In the genomic region with DNA sequence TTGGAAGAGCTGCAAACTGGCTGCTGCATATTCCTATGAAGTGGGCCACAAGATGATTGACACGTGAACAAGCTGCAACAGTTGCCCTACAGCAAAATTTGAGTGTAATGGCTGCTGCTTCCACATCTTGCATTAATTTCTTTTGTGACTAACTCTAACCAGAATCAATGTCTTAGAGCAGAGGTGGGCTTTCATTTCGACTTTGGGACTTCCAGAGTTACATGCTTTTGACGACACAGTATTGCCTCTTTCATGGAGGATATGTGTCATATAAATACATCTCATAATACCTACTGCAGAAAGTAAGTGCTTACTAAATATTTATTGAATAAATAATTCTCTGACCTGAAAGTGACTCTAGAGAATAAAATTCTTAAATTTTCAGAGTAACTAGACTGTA, we compare ENCODE assay signal across 23 cellular contexts.
DNase-seq lines count a peak whose midpoint lies in the region; ATAC-seq and TF ChIP-seq lines count a peak whose summit lies in the region.
"Had no signal": no experiment of that assay in that cellular context is flagged by ENCODE, and none has a peak within 500 bp of the region (broad histone marks: within the 10 kb centered on the region; RNA-seq: fewer than 3 reads in every experiment).

No MANE protein-coding gene starts in this region.

- H3K79me2 ChIP-seq in mammary epithelial cell (ENCODE audit: insufficient read depth, low read length), result no peaks in the 10 kb centered on the region

- no peaks in the 10 kb centered on the region for H3K27me3 Mint-ChIP-seq in activated CD8-positive, alpha-beta T cell treated with anti-CD3 and anti-CD28 coated beads for 36 hours
- no peaks in the 10 kb centered on the region for H3K27me3 Mint-ChIP-seq in activated CD8-positive, alpha-beta T cell treated with anti-CD3 and anti-CD28 coated beads, Interleukin-2, amount 10 ng/mL, durations not matched to agents 7 days and 5 days (ENCODE audit: low read depth)
- H3K27me3 Mint-ChIP-seq in activated T-cell treated with anti-CD3 and anti-CD28 coated beads, Interleukin-2, amount 50 U/mL, for 72 hours (ENCODE audit: low read depth), result no peaks in the 10 kb centered on the region
- H3K27me3 Mint-ChIP-seq in MCF 10A (ENCODE audit: insufficient read depth, unreplicated experiment), result no peaks in the 10 kb centered on the region
- H3K27me3 Mint-ChIP-seq: CD4-positive, alpha-beta T cell had no signal

- POLR2A ChIA-PET in activated CD8-positive, alpha-beta T cell treated with anti-CD3 and anti-CD28 coated beads for 36 hours (lab: Charles Lee), result interaction anchor here (1.0 kb wide), 1 partner anchor 16 kb away, joined by 4 read pairs; no protein-coding TSS in a partner anchor
- POLR2A ChIA-PET in activated CD8-positive, alpha-beta T cell treated with anti-CD3 and anti-CD28 coated beads, Interleukin-2, amount 10 ng/mL, durations not matched to agents 7 days and 5 days (lab: Charles Lee), result no interaction called here
- POLR2A ChIA-PET in MCF 10A (lab: Yijun Ruan, JAX), result no interaction called here

- no peaks in the 10 kb centered on the region for H3K9me3 Mint-ChIP-seq in activated CD8-positive, alpha-beta T cell treated with anti-CD3 and anti-CD28 coated beads for 36 hours
- H3K9me3 Mint-ChIP-seq in activated CD8-positive, alpha-beta T cell treated with anti-CD3 and anti-CD28 coated beads, Interleukin-2, amount 10 ng/mL, durations not matched to agents 7 days and 5 days (ENCODE audit: insufficient read depth), result no peaks in the 10 kb centered on the region
- H3K9me3 Mint-ChIP-seq in activated T-cell treated with anti-CD3 and anti-CD28 coated beads, Interleukin-2, amount 50 U/mL, for 72 hours, result peaks cover 0 to 3% of the 10 kb centered on the region in 2 donors
- no peaks in the 10 kb centered on the region for H3K9me3 Mint-ChIP-seq in MCF 10A (ENCODE audit: unreplicated experiment)
- H3K9me3 Mint-ChIP-seq: CD4-positive, alpha-beta T cell; CD8-positive, alpha-beta memory T cell had no signal

- H3K4me2 ChIP-seq in mammary epithelial cell (ENCODE audit: insufficient read depth, low read depth, low read length), result no peak overlapping the region
- H3K4me2 ChIP-seq: A549; BLaER1 treated with 17β-estradiol and CSF1 and Interleukin-3, amounts not matched to agents 10 nM and 100 nM had no signal

- H3K27ac Mint-ChIP-seq in activated CD8-positive, alpha-beta T cell treated with anti-CD3 and anti-CD28 coated beads for 36 hours, result peak overlapping the region; percentile 7
- no peak overlapping the region for H3K27ac Mint-ChIP-seq in activated CD8-positive, alpha-beta T cell treated with anti-CD3 and anti-CD28 coated beads, Interleukin-2, amount 10 ng/mL, durations not matched to agents 7 days and 5 days
- H3K27ac Mint-ChIP-seq in activated T-cell treated with anti-CD3 and anti-CD28 coated beads, Interleukin-2, amount 50 U/mL, for 72 hours, result peak overlapping the region; percentile 35
- no peak overlapping the region for H3K27ac Mint-ChIP-seq in MCF 10A (ENCODE audit: low read depth, unreplicated experiment)
- H3K27ac Mint-ChIP-seq: CD14-positive monocyte; CD4-positive, alpha-beta T cell had no signal

- H3K27me3 ChIP-seq in mammary epithelial cell (ENCODE audit: insufficient read depth, low read length), result no peaks in the 10 kb centered on the region
- H3K27me3 ChIP-seq: BE2C; BLaER1 treated with 17β-estradiol and CSF1 and Interleukin-3, amounts not matched to agents 10 nM and 100 nM had no signal

- no peak for DNase-seq in activated CD8-positive, alpha-beta T cell treated with anti-CD3 and anti-CD28 coated beads for 36 hours
- no peak for DNase-seq in activated CD8-positive, alpha-beta T cell treated with anti-CD3 and anti-CD28 coated beads, Interleukin-2, amount 10 ng/mL, durations not matched to agents 7 days and 5 days
- peak in 1 of 2 donors; percentile 13 for DNase-seq in activated T-cell treated with anti-CD3 and anti-CD28 coated beads, Interleukin-2, amount 50 U/mL, for 72 hours
- no peak for DNase-seq in activated T-cell treated with anti-CD3 and anti-CD28 coated beads, Interleukin-2, amount 50 U/mL, for 1 hour
- DNase-seq in MCF 10A (ENCODE audit: unreplicated experiment) (peak; percentile 10), mammary epithelial cell (no peak), RPMI7951 (ENCODE audit: low read depth) (peak; percentile 21)
- DNase-seq: 8988T; ACHN; AML-193; BE2C; Calu3; CD4-positive, alpha-beta T cell; CD8-positive, alpha-beta memory T cell; DMS53; DMS79 treated with DMSO at 0.1 percent for 48 hours; GF-D8; H7; HCEC 1CT had no signal

- WGBS in mammary epithelial cell (ENCODE audit: low coverage, missing lambda C conversion rate), result 36% methylated on average over 3 of the region's 3 CpGs

- no peak overlapping the region for H3K27ac ChIP-seq in mammary epithelial cell (ENCODE audit: insufficient read depth, low read depth, low read length)
- H3K27ac ChIP-seq: A549; BLaER1 treated with 17β-estradiol and CSF1 and Interleukin-3, amounts not matched to agents 10 nM and 100 nM had no signal

- H4K20me1 ChIP-seq in mammary epithelial cell (ENCODE audit: insufficient read depth, low read length), result no peaks in the 10 kb centered on the region
- H4K20me1 ChIP-seq: BLaER1 treated with 17β-estradiol and CSF1 and Interleukin-3, amounts not matched to agents 10 nM and 100 nM had no signal

- BruUV-seq in MCF 10A (replicated peaks; lab: Mats Ljungman, UMichigan) (no TSS peak), mammary epithelial cell (replicated peaks; lab: Mats Ljungman, UMichigan) (no TSS peak)

- CTCF ChIA-PET in activated CD8-positive, alpha-beta T cell treated with anti-CD3 and anti-CD28 coated beads for 36 hours (lab: Charles Lee), result interaction anchor here (1.7 kb wide), 1 partner anchor 13 kb away, joined by 3 read pairs; no protein-coding TSS in a partner anchor
- CTCF ChIA-PET in activated CD8-positive, alpha-beta T cell treated with anti-CD3 and anti-CD28 coated beads, Interleukin-2, amount 10 ng/mL, durations not matched to agents 7 days and 5 days (lab: Charles Lee), result no interaction called here
- CTCF ChIA-PET in MCF 10A (lab: Yijun Ruan, JAX) (interaction anchor here (0.6 to 0.8 kb wide), 2 partner anchors 48 to 366 kb away, joined by 3 to 4 read pairs; no protein-coding TSS in a partner anchor), mammary epithelial cell (lab: Charles Lee; ENCODE audit: low non-redundant PET) (no interaction called here)

- no peak overlapping the region for H3K4me3 Mint-ChIP-seq in activated CD8-positive, alpha-beta T cell treated with anti-CD3 and anti-CD28 coated beads for 36 hours
- H3K4me3 Mint-ChIP-seq in activated CD8-positive, alpha-beta T cell treated with anti-CD3 and anti-CD28 coated beads, Interleukin-2, amount 10 ng/mL, durations not matched to agents 7 days and 5 days, result no peak overlapping the region
- H3K4me3 Mint-ChIP-seq in activated T-cell treated with anti-CD3 and anti-CD28 coated beads, Interleukin-2, amount 50 U/mL, for 72 hours, result no peak overlapping the region
- no peak overlapping the region for H3K4me3 Mint-ChIP-seq in MCF 10A (ENCODE audit: unreplicated experiment)
- H3K4me3 Mint-ChIP-seq: CD14-positive monocyte; CD4-positive, alpha-beta T cell; CD8-positive, alpha-beta memory T cell had no signal

- H3K9me3 ChIP-seq in mammary epithelial cell (replicated peaks; ENCODE audit: insufficient read depth, low read length), result no peaks in the 10 kb centered on the region
- H3K9me3 ChIP-seq: A549; BE2C; BLaER1 treated with 17β-estradiol and CSF1 and Interleukin-3, amounts not matched to agents 10 nM and 100 nM had no signal

- intact Hi-C loops in activated CD8-positive, alpha-beta T cell treated with anti-CD3 and anti-CD28 coated beads for 36 hours (cut with micrococcal nuclease), result no loop called here
- intact Hi-C loops in MCF 10A (cut with micrococcal nuclease) (no loop called here), mammary epithelial cell (cut with micrococcal nuclease) (no loop called here)

- no peaks in the 10 kb centered on the region for H3K36me3 Mint-ChIP-seq in activated CD8-positive, alpha-beta T cell treated with anti-CD3 and anti-CD28 coated beads for 36 hours (ENCODE audit: low read depth)
- no peaks in the 10 kb centered on the region for H3K36me3 Mint-ChIP-seq in activated CD8-positive, alpha-beta T cell treated with anti-CD3 and anti-CD28 coated beads, Interleukin-2, amount 10 ng/mL, durations not matched to agents 7 days and 5 days (ENCODE audit: low read depth)
- H3K36me3 Mint-ChIP-seq in activated T-cell treated with anti-CD3 and anti-CD28 coated beads, Interleukin-2, amount 50 U/mL, for 72 hours (ENCODE audit: insufficient read depth in 2 of 2), result peaks cover 1 to 2% of the 10 kb centered on the region in 2 donors
- no peaks in the 10 kb centered on the region for H3K36me3 Mint-ChIP-seq in MCF 10A (ENCODE audit: insufficient read depth, unreplicated experiment)
- H3K36me3 Mint-ChIP-seq: CD14-positive monocyte had no signal

- H3K9ac ChIP-seq in mammary epithelial cell (ENCODE audit: insufficient read depth, low read length), result no peak overlapping the region
- H3K9ac ChIP-seq: BLaER1 treated with 17β-estradiol and CSF1 and Interleukin-3, amounts not matched to agents 10 nM and 100 nM had no signal

- TF ChIP-seq CTCF in activated CD8-positive, alpha-beta T cell treated with anti-CD3 and anti-CD28 coated beads for 36 hours (IDR thresholded peaks at IDR 0.05), result no peak
- TF ChIP-seq CTCF in MCF 10A (IDR thresholded peaks at IDR 0.05; ENCODE audit: unreplicated experiment) (no peak), mammary epithelial cell (conservative IDR thresholded peaks at IDR 0.05 in 1 of 2, IDR thresholded peaks at IDR 0.05 in 1 of 2; ENCODE audit: extremely low read depth in 1 of 2, insufficient read depth in 1 of 2, low read depth in 1 of 2, low read length in 2 of 2) (no peak)

- in situ Hi-C loops in mammary epithelial cell (cut with MboI; ENCODE audit: low sequenced_read_pairs in 2 of 2), result no loop called here

- peaks cover 29% of the 10 kb centered on the region for H3K4me1 Mint-ChIP-seq in activated CD8-positive, alpha-beta T cell treated with anti-CD3 and anti-CD28 coated beads for 36 hours (ENCODE audit: low read depth)
- H3K4me1 Mint-ChIP-seq in activated CD8-positive, alpha-beta T cell treated with anti-CD3 and anti-CD28 coated beads, Interleukin-2, amount 10 ng/mL, durations not matched to agents 7 days and 5 days (ENCODE audit: low read depth), result peaks cover 4% of the 10 kb centered on the region
- peaks cover 60% of the 10 kb centered on the region for H3K4me1 Mint-ChIP-seq in activated T-cell treated with anti-CD3 and anti-CD28 coated beads, Interleukin-2, amount 50 U/mL, for 72 hours (ENCODE audit: low read depth)
- H3K4me1 Mint-ChIP-seq in MCF 10A (ENCODE audit: insufficient read depth, unreplicated experiment), result peaks cover 43% of the 10 kb centered on the region
- H3K4me1 Mint-ChIP-seq: CD14-positive monocyte; CD8-positive, alpha-beta memory T cell had no signal

- peak; percentile 78 for ATAC-seq in activated CD8-positive, alpha-beta T cell treated with anti-CD3 and anti-CD28 coated beads for 36 hours
- ATAC-seq in activated CD8-positive, alpha-beta T cell treated with anti-CD3 and anti-CD28 coated beads, Interleukin-2, amount 10 ng/mL, durations not matched to agents 7 days and 5 days, result no peak
- ATAC-seq in activated T-cell treated with anti-CD3 and anti-CD28 coated beads, Interleukin-2, amount 50 U/mL, for 72 hours (replicated peaks in 1 of 2), result peak; percentile 64 to 70
- ATAC-seq in GM21576 (IDR thresholded peaks at IDR 0.05; ENCODE audit: unreplicated experiment), result no peak
- ATAC-seq: A549 had no signal

- no peak overlapping the region for H2AFZ ChIP-seq in mammary epithelial cell (ENCODE audit: low read depth, low read length)

- dilution Hi-C loops in mammary epithelial cell (cut with HindIII; ENCODE audit: low sequenced_read_pairs), result no loop called here

- H3K36me3 ChIP-seq in mammary epithelial cell (ENCODE audit: insufficient read depth, low read length), result no peaks in the 10 kb centered on the region
- H3K36me3 ChIP-seq: BE2C; BLaER1 treated with 17β-estradiol and CSF1 and Interleukin-3, amounts not matched to agents 10 nM and 100 nM had no signal

- no peaks in the 10 kb centered on the region for H3K4me1 ChIP-seq in mammary epithelial cell (ENCODE audit: insufficient read depth, low read length)
- H3K4me1 ChIP-seq: A549, BE2C had no signal

- H3K4me3 ChIP-seq in mammary epithelial cell (replicated peaks in 1 of 3; ENCODE audit: insufficient read depth in 1 of 3, low read depth in 2 of 3, low read length in 3 of 3), result no peak overlapping the region
- H3K4me3 ChIP-seq: A549; BLaER1 treated with 17β-estradiol and CSF1 and Interleukin-3, amounts not matched to agents 10 nM and 100 nM had no signal

Comparison
In these comparisons a context has a peak if more than half of its experiments do, and no peak if none do; other contexts are left out.
1. ATAC-seq: peak in activated CD8-positive, alpha-beta T cell treated with anti-CD3 and anti-CD28 coated beads for 36 hours (single experiment) and activated T-cell treated with anti-CD3 and anti-CD28 coated beads, Interleukin-2, amount 50 U/mL, for 72 hours (2 of 2); none in activated CD8-positive, alpha-beta T cell treated with anti-CD3 and anti-CD28 coated beads, Interleukin-2, amount 10 ng/mL, durations not matched to agents 7 days and 5 days (single experiment) and GM21576 (single experiment).
2. DNase-seq: peak in MCF 10A (single experiment) and RPMI7951 (single experiment); none in activated CD8-positive, alpha-beta T cell treated with anti-CD3 and anti-CD28 coated beads for 36 hours (single experiment), activated CD8-positive, alpha-beta T cell treated with anti-CD3 and anti-CD28 coated beads, Interleukin-2, amount 10 ng/mL, durations not matched to agents 7 days and 5 days (single experiment), activated T-cell treated with anti-CD3 and anti-CD28 coated beads, Interleukin-2, amount 50 U/mL, for 1 hour (single experiment) and mammary epithelial cell (single experiment).
3. H3K27ac Mint-ChIP-seq: peak in activated CD8-positive, alpha-beta T cell treated with anti-CD3 and anti-CD28 coated beads for 36 hours (single experiment) and activated T-cell treated with anti-CD3 and anti-CD28 coated beads, Interleukin-2, amount 50 U/mL, for 72 hours (single experiment); none in activated CD8-positive, alpha-beta T cell treated with anti-CD3 and anti-CD28 coated beads, Interleukin-2, amount 10 ng/mL, durations not matched to agents 7 days and 5 days (single experiment) and MCF 10A (single experiment).
4. CTCF ChIA-PET loops: an anchor here in activated CD8-positive, alpha-beta T cell treated with anti-CD3 and anti-CD28 coated beads for 36 hours (1.7 kb wide) and MCF 10A (0.6 to 0.8 kb wide); none called in activated CD8-positive, alpha-beta T cell treated with anti-CD3 and anti-CD28 coated beads, Interleukin-2, amount 10 ng/mL, durations not matched to agents 7 days and 5 days and mammary epithelial cell.